Comparison of ENCODE assay signal across 22 cellular contexts in the genomic region with DNA sequence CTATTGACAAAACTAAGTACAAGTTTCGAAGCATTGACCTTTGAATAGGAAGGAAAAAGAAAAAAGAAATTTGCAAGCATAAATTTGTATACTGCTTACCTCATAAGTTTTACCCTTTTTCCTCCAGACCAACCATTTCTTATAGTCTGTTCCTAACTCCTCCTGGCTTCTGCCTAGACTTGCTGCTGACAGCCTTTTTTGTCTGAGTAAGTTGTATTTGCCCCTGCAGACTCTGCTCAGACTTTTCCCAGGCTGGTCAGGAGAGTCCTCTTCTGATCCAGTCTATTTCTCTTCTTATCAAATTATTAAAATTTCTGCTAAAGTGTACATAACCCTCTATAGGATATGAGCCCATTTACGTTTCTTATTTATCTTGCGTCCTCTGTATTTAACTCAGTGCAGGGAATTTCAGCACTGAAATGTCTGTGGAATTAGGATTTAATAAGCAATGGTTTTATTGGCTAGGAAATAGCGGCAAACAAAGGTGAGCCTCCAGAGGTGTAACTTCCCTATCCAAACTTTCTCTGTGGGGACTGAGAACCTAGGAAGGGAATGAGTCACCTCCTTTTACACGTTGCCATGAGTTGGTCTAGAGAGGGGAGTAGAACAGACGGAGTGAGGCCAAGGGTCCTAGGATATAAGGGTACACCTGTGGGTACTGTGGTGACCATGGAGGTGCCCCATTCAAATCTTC.
A peak's percentile ranks its signal among the peaks of the same experiment; 100 is the strongest.
DNase-seq lines count a peak whose midpoint lies in the region; ATAC-seq and TF ChIP-seq lines count a peak whose summit lies in the region.
"Had no signal": no experiment of that assay in that cellular context is flagged by ENCODE, and none has a peak within 500 bp of the region (broad histone marks: within the 10 kb centered on the region; RNA-seq: fewer than 3 reads in every experiment).

No MANE protein-coding gene starts in this region.

- H3K27ac Mint-ChIP-seq in dendritic cell treated with granulocyte-macrophage colony-stimulating factor and Interleukin-4, amounts not matched to agents 40 ng/mL and 50 ng/mL, for 4 days: peak overlapping the region; percentile 38
- peak overlapping the region; percentile 13 for H3K27ac Mint-ChIP-seq in nephron progenitor cell
- H3K27ac Mint-ChIP-seq: activated CD4-positive, alpha-beta T cell treated with anti-CD3 and anti-CD28 coated beads for 36 hours; activated naive CD8-positive, alpha-beta T cell treated with anti-CD3 and anti-CD28 coated beads, Interleukin-2, amount 10 ng/mL, durations not matched to agents 7 days and 5 days; activated T-helper 2 cell treated with anti-CD3 and anti-CD28 coated beads, Interferon-gamma antibody, Interleukin-2, Interleukin-4, amounts not matched to agents 10 μg/mL and 5 μg/mL and 100 μg/mL, durations not matched to agents 14 hours and 24 hours and 36 hours; naive thymus-derived CD4-positive, alpha-beta T cell had no signal

- no peak for ATAC-seq in HG03342 (IDR thresholded peaks at IDR 0.05; ENCODE audit: unreplicated experiment)
- ATAC-seq: activated CD4-positive, alpha-beta T cell treated with anti-CD3 and anti-CD28 coated beads for 36 hours; naive thymus-derived CD4-positive, alpha-beta T cell; SK-N-SH treated with all-trans-retinoic acid at 6 μM for 48 hours had no signal

- H3K9ac ChIP-seq in BLaER1 treated with 17β-estradiol and CSF1 and Interleukin-3, amounts not matched to agents 10 nM and 100 nM: no peak overlapping the region

- no peak overlapping the region for H3K4me3 ChIP-seq in BLaER1 treated with 17β-estradiol and CSF1 and Interleukin-3, amounts not matched to agents 10 nM and 100 nM
- no peak overlapping the region for H3K4me3 ChIP-seq in OCI-LY7 (ENCODE audit: low read depth, low read length, poor library complexity, severe bottlenecking)
- H3K4me3 ChIP-seq: vagina had no signal

- H3K9me3 ChIP-seq in BLaER1 treated with 17β-estradiol and CSF1 and Interleukin-3, amounts not matched to agents 10 nM and 100 nM (replicated peaks in 1 of 11): peaks cover 0 to 5% (median 0%) of the 10 kb centered on the region in 11 experiments; a peak in 1 of 22 replicates
- no peaks in the 10 kb centered on the region for H3K9me3 ChIP-seq in OCI-LY7 (ENCODE audit: low read length)
- H3K9me3 ChIP-seq: heart right ventricle, lower lobe of right lung, vagina had no signal

- H3K4me2 ChIP-seq in BLaER1 treated with 17β-estradiol and CSF1 and Interleukin-3, amounts not matched to agents 10 nM and 100 nM: peak overlapping the region in 7 of 11 experiments; percentile 32 to 74 (median 59); a peak in 10 of 22 replicates
- H3K4me2 ChIP-seq in OCI-LY7 (ENCODE audit: low read length): peak overlapping the region; percentile 42

- CTCF ChIA-PET in OCI-LY7 (lab: Charles Lee; ENCODE audit: unreplicated experiment): no interaction called here

- H4K20me1 ChIP-seq in BLaER1 treated with 17β-estradiol and CSF1 and Interleukin-3, amounts not matched to agents 10 nM and 100 nM: no peaks in the 10 kb centered on the region
- H4K20me1 ChIP-seq in OCI-LY7 (ENCODE audit: insufficient read depth, low read length): no peaks in the 10 kb centered on the region

- H3K4me1 ChIP-seq in BLaER1 treated with 17β-estradiol and CSF1 and Interleukin-3, amounts not matched to agents 10 nM and 100 nM: peaks cover 0 to 98% (median 32%) of the 10 kb centered on the region in 10 experiments; a peak in 14 of 20 replicates
- H3K4me1 ChIP-seq in OCI-LY7 (ENCODE audit: insufficient read depth, low read length, poor library complexity, severe bottlenecking): peaks cover 58% of the 10 kb centered on the region
- H3K4me1 ChIP-seq: lower lobe of right lung had no signal

- TF ChIP-seq CTCF in OCI-LY7 (conservative IDR thresholded peaks at IDR 0.05; ENCODE audit: low read length): no peak
- TF ChIP-seq CTCF in nephron progenitor cell (IDR thresholded peaks at IDR 0.05): no peak

- POLR2A ChIA-PET in OCI-LY7 (lab: Charles Lee): interaction anchor here (0.7 to 1.3 kb wide), 5 partner anchors 8 to 64 kb away, joined by 3 to 6 read pairs (median 3); no protein-coding TSS in a partner anchor

- no peaks in the 10 kb centered on the region for H3K27me3 Mint-ChIP-seq in dendritic cell treated with granulocyte-macrophage colony-stimulating factor and Interleukin-4, amounts not matched to agents 40 ng/mL and 50 ng/mL, for 4 days
- no peaks in the 10 kb centered on the region for H3K27me3 Mint-ChIP-seq in nephron progenitor cell (ENCODE audit: low read depth, poor library complexity)

- H3K36me3 ChIP-seq in BLaER1 treated with 17β-estradiol and CSF1 and Interleukin-3, amounts not matched to agents 10 nM and 100 nM: no peaks in the 10 kb centered on the region
- H3K36me3 ChIP-seq in OCI-LY7 (ENCODE audit: insufficient read depth, low read length): no peaks in the 10 kb centered on the region
- H3K36me3 ChIP-seq: brain microvascular endothelial cell, heart right ventricle, lower lobe of right lung, vagina had no signal

- H3K79me2 ChIP-seq in OCI-LY7 (ENCODE audit: insufficient read depth, low read depth, low read length): no peaks in the 10 kb centered on the region

- no peaks in the 10 kb centered on the region for H3K9me2 ChIP-seq in OCI-LY7 (ENCODE audit: insufficient read depth, low read length)

- no peak overlapping the region for H3K4me3 Mint-ChIP-seq in dendritic cell treated with granulocyte-macrophage colony-stimulating factor and Interleukin-4, amounts not matched to agents 40 ng/mL and 50 ng/mL, for 4 days
- no peak overlapping the region for H3K4me3 Mint-ChIP-seq in nephron progenitor cell
- H3K4me3 Mint-ChIP-seq: activated CD4-positive, alpha-beta T cell treated with anti-CD3 and anti-CD28 coated beads for 36 hours; activated naive CD8-positive, alpha-beta T cell treated with anti-CD3 and anti-CD28 coated beads, Interleukin-2, amount 10 ng/mL, durations not matched to agents 7 days and 5 days; naive thymus-derived CD4-positive, alpha-beta T cell had no signal

- peaks cover 58% of the 10 kb centered on the region for H3K4me1 Mint-ChIP-seq in dendritic cell treated with granulocyte-macrophage colony-stimulating factor and Interleukin-4, amounts not matched to agents 40 ng/mL and 50 ng/mL, for 4 days (ENCODE audit: low read depth)
- peaks cover 25% of the 10 kb centered on the region for H3K4me1 Mint-ChIP-seq in nephron progenitor cell
- H3K4me1 Mint-ChIP-seq: activated CD4-positive, alpha-beta T cell treated with anti-CD3 and anti-CD28 coated beads for 36 hours; activated naive CD8-positive, alpha-beta T cell treated with anti-CD3 and anti-CD28 coated beads, Interleukin-2, amount 10 ng/mL, durations not matched to agents 7 days and 5 days had no signal

- peak overlapping the region in 7 of 11 experiments; percentile 11 to 45 (median 19); a peak in 8 of 22 replicates for H3K27ac ChIP-seq in BLaER1 treated with 17β-estradiol and CSF1 and Interleukin-3, amounts not matched to agents 10 nM and 100 nM
- no peak overlapping the region for H3K27ac ChIP-seq in OCI-LY7 (ENCODE audit: low read depth, low read length, poor library complexity, severe bottlenecking)
- H3K27ac ChIP-seq: brain microvascular endothelial cell, C4-2B, lower lobe of right lung, vagina had no signal

- peak overlapping the region; percentile 79 for H2AFZ ChIP-seq in OCI-LY7 (ENCODE audit: low read length)

- peaks cover 6% of the 10 kb centered on the region for H3K9me3 Mint-ChIP-seq in dendritic cell treated with granulocyte-macrophage colony-stimulating factor and Interleukin-4, amounts not matched to agents 40 ng/mL and 50 ng/mL, for 4 days
- no peaks in the 10 kb centered on the region for H3K9me3 Mint-ChIP-seq in nephron progenitor cell
- H3K9me3 Mint-ChIP-seq: activated naive CD8-positive, alpha-beta T cell treated with anti-CD3 and anti-CD28 coated beads, Interleukin-2, amount 10 ng/mL, durations not matched to agents 7 days and 5 days; activated T-helper 2 cell treated with anti-CD3 and anti-CD28 coated beads, Interferon-gamma antibody, Interleukin-2, Interleukin-4, amounts not matched to agents 10 μg/mL and 5 μg/mL and 100 μg/mL, durations not matched to agents 14 hours and 24 hours and 36 hours; naive thymus-derived CD4-positive, alpha-beta T cell had no signal

- intact Hi-C loops in OCI-LY7 (cut with micrococcal nuclease; ENCODE audit: unreplicated experiment): no loop called here
- intact Hi-C loops in dendritic cell treated with granulocyte-macrophage colony-stimulating factor and Interleukin-4, amounts not matched to agents 40 ng/mL and 50 ng/mL, for 4 days (cut with micrococcal nuclease): loop anchor here (5.0 kb wide), 2 partner anchors 47 to 157 kb away; no protein-coding TSS in a partner anchor

- no peak for DNase-seq in OCI-LY7 (ENCODE audit: low spot score)
- DNase-seq in nephron progenitor cell: no peak
- no peak for DNase-seq in EL
- no peak for DNase-seq in activated CD4-positive, alpha-beta T cell treated with anti-CD3 and anti-CD28 coated beads for 48 hours
- no peak for DNase-seq in HUDEP-2 (lab: John Stamatoyannopoulos, UW; ENCODE audit: unreplicated experiment in 76 of 76)
- DNase-seq: activated CD4-positive, alpha-beta T cell treated with anti-CD3 and anti-CD28 coated beads for 36 hours; activated naive CD8-positive, alpha-beta T cell treated with anti-CD3 and anti-CD28 coated beads, Interleukin-2, amount 10 ng/mL, durations not matched to agents 7 days and 5 days; brain microvascular endothelial cell; GDM1; heart right ventricle; KG1; lower lobe of right lung; naive thymus-derived CD4-positive, alpha-beta T cell; NCI-H2029 treated with DMSO at 0.1 percent for 48 hours; posterior cingulate gyrus had no signal

- H3K27me3 ChIP-seq in BLaER1 treated with 17β-estradiol and CSF1 and Interleukin-3, amounts not matched to agents 10 nM and 100 nM: no peaks in the 10 kb centered on the region
- H3K27me3 ChIP-seq: brain microvascular endothelial cell, heart right ventricle, vagina had no signal

- no peaks in the 10 kb centered on the region for H3K36me3 Mint-ChIP-seq in dendritic cell treated with granulocyte-macrophage colony-stimulating factor and Interleukin-4, amounts not matched to agents 40 ng/mL and 50 ng/mL, for 4 days (ENCODE audit: low read depth)
- no peaks in the 10 kb centered on the region for H3K36me3 Mint-ChIP-seq in nephron progenitor cell (ENCODE audit: low read depth)
- H3K36me3 Mint-ChIP-seq: activated naive CD8-positive, alpha-beta T cell treated with anti-CD3 and anti-CD28 coated beads, Interleukin-2, amount 10 ng/mL, durations not matched to agents 7 days and 5 days; naive thymus-derived CD4-positive, alpha-beta T cell had no signal

- no TSS peak for BruUV-seq in OCI-LY7 (replicated peaks; lab: Mats Ljungman, UMichigan)
